Comparison of ENCODE assay signal across 13 cellular contexts in genomic region chr1:31923905-31924304, GRCh38. TPM values are rescaled to one million over a fixed set of nuclear protein-coding genes. Genes with fewer than 3 reads are reported as not detected.
A peak's percentile ranks its signal among the peaks of the same experiment; 100 is the strongest.
DNase-seq lines count a peak whose midpoint lies in the region; ATAC-seq and TF ChIP-seq lines count a peak whose summit lies in the region.
"Had no signal": no experiment of that assay in that cellular context is flagged by ENCODE, and none has a peak within 500 bp of the region (broad histone marks: within the 10 kb centered on the region; RNA-seq: fewer than 3 reads in every experiment).

No MANE protein-coding gene starts in this region.

- H3K9me3 Mint-ChIP-seq in IgD-negative memory B cell, result peaks cover 0 to 3% (median 0%) of the 10 kb centered on the region in 3 donors
- no peaks in the 10 kb centered on the region for H3K9me3 Mint-ChIP-seq in activated CD8-positive, alpha-beta T cell treated with anti-CD3 and anti-CD28 coated beads, Interleukin-2, amount 10 ng/mL, durations not matched to agents 7 days and 5 days (ENCODE audit: insufficient read depth)

- H3K4me1 ChIP-seq in heart left ventricle (peaks cover 16 to 88% (median 59%) of the 10 kb centered on the region in 12 donors), spleen (peaks cover 63 to 96% (median 84%) of the 10 kb centered on the region in 6 donors), ascending aorta (peaks cover 6 to 50% of the 10 kb centered on the region in 2 donors)

- H3K4me3 ChIP-seq in heart left ventricle (no peak overlapping the region), spleen (peak overlapping the region in 1 of 8 donors; percentile 33), ascending aorta (no peak overlapping the region)
- H3K4me3 ChIP-seq: upper lobe of left lung had no signal

- 49 to 54% (median 53%) methylated on average over 2 of the region's 2 CpGs for WGBS in heart left ventricle, 4 donors
- whole genome bisulfite sequencing in spleen, 5 donors, result 57 to 74% (median 69%) methylated on average over 2 of the region's 2 CpGs

- peaks cover 58% of the 10 kb centered on the region in 3 donors for H3K4me1 Mint-ChIP-seq in IgD-negative memory B cell
- H3K4me1 Mint-ChIP-seq in activated CD8-positive, alpha-beta T cell treated with anti-CD3 and anti-CD28 coated beads, Interleukin-2, amount 10 ng/mL, durations not matched to agents 7 days and 5 days (ENCODE audit: low read depth), result peaks cover 78% of the 10 kb centered on the region

- peaks cover 5% of the 10 kb centered on the region for H3K36me3 Mint-ChIP-seq in IgD-negative memory B cell
- peaks cover 56% of the 10 kb centered on the region for H3K36me3 Mint-ChIP-seq in activated CD8-positive, alpha-beta T cell treated with anti-CD3 and anti-CD28 coated beads, Interleukin-2, amount 10 ng/mL, durations not matched to agents 7 days and 5 days (ENCODE audit: low read depth)

- TF ChIP-seq POLR2A in heart left ventricle (IDR thresholded peaks at IDR 0.05) (no peak), spleen (IDR thresholded peaks at IDR 0.05) (no peak)

- ATAC-seq in activated CD8-positive, alpha-beta T cell treated with anti-CD3 and anti-CD28 coated beads, Interleukin-2, amount 10 ng/mL, durations not matched to agents 7 days and 5 days, result no peak
- peak in 3 of 4 donors; percentile 19 to 54 (median 28) for ATAC-seq in heart left ventricle
- no peak for ATAC-seq in HG02678 (IDR thresholded peaks at IDR 0.05; ENCODE audit: unreplicated experiment)
- no peak for ATAC-seq in GM21367 (IDR thresholded peaks at IDR 0.05; ENCODE audit: unreplicated experiment)
- ATAC-seq: activated CD4-positive, CD25-positive, alpha-beta regulatory T cell treated with anti-CD3 and anti-CD28 coated beads, Interleukin-2, amount 50 U/mL, for 24 hours had no signal

- H3K27ac Mint-ChIP-seq in IgD-negative memory B cell, result peak overlapping the region; percentile 5 to 57 (median 39)
- peak overlapping the region; percentile 59 for H3K27ac Mint-ChIP-seq in activated CD8-positive, alpha-beta T cell treated with anti-CD3 and anti-CD28 coated beads, Interleukin-2, amount 10 ng/mL, durations not matched to agents 7 days and 5 days

- CTCF ChIA-PET in activated CD8-positive, alpha-beta T cell treated with anti-CD3 and anti-CD28 coated beads, Interleukin-2, amount 10 ng/mL, durations not matched to agents 7 days and 5 days (lab: Charles Lee), result interaction anchor here (0.7 to 4.2 kb wide), 9 partner anchors 9 to 102 kb away, joined by 3 to 26 read pairs (median 4); partner anchors contain the start of gene PTP4A2

- H3K27me3 Mint-ChIP-seq in IgD-negative memory B cell, result no peaks in the 10 kb centered on the region
- no peaks in the 10 kb centered on the region for H3K27me3 Mint-ChIP-seq in activated CD8-positive, alpha-beta T cell treated with anti-CD3 and anti-CD28 coated beads, Interleukin-2, amount 10 ng/mL, durations not matched to agents 7 days and 5 days (ENCODE audit: low read depth)

- TF ChIP-seq CTCF in heart left ventricle (IDR thresholded peaks at IDR 0.05) (no peak), spleen (IDR thresholded peaks at IDR 0.05 in 8 of 11, conservative IDR thresholded peaks at IDR 0.05 in 3 of 11) (no peak), ascending aorta (IDR thresholded peaks at IDR 0.05) (no peak)

- H3K27ac ChIP-seq in heart left ventricle (peak overlapping the region in 2 of 12 donors; percentile 8 to 100), spleen (peak overlapping the region in 6 of 8 donors; percentile 17 to 99 (median 96)), ascending aorta (no peak overlapping the region)

- DNase-seq in activated CD8-positive, alpha-beta T cell treated with anti-CD3 and anti-CD28 coated beads, Interleukin-2, amount 10 ng/mL, durations not matched to agents 7 days and 5 days, result no peak
- DNase-seq in heart left ventricle (no peak), spleen (no peak), ascending aorta (ENCODE audit: low spot score in 2 of 2) (no peak)
- DNase-seq: islet precursor cell; Kasumi-1; NCI-H446; stimulated activated CD4-positive, alpha-beta T cell treated with anti-CD3 and anti-CD28 coated beads, Interleukin-4, amount 100 ng/mL, for 1 hour; upper lobe of left lung had no signal

- intact Hi-C loops in heart left ventricle (cut with DNase I), result no loop called here
- intact Hi-C loops in spleen (cut with DNase I; ENCODE audit: low total_unique reads), result no loop called here
- intact Hi-C loops in ascending aorta (cut with DNase I), result loop anchor here (5.0 kb wide), 1 partner anchor 33 kb away; no protein-coding TSS in a partner anchor

- no peaks in the 10 kb centered on the region for H3K27me3 ChIP-seq in heart left ventricle
- H3K27me3 ChIP-seq in spleen (replicated peaks in 1 of 7), result no peaks in the 10 kb centered on the region
- no peaks in the 10 kb centered on the region for H3K27me3 ChIP-seq in ascending aorta
- H3K27me3 ChIP-seq: upper lobe of left lung had no signal

- H3K36me3 ChIP-seq in heart left ventricle (peaks cover 0 to 9% (median under 1%) of the 10 kb centered on the region in 9 donors), spleen (peaks cover 0 to 9% (median 3%) of the 10 kb centered on the region in 6 donors), ascending aorta (peaks cover 0 to under 1% of the 10 kb centered on the region in 2 donors)

- H3K4me3 Mint-ChIP-seq in IgD-negative memory B cell, result peak overlapping the region in 3 of 4 donors; percentile 12 to 87 (median 70)
- H3K4me3 Mint-ChIP-seq in activated CD8-positive, alpha-beta T cell treated with anti-CD3 and anti-CD28 coated beads, Interleukin-2, amount 10 ng/mL, durations not matched to agents 7 days and 5 days, result peak overlapping the region; percentile 37

- H3K9me3 ChIP-seq in heart left ventricle (peaks cover 0 to 7% (median 0%) of the 10 kb centered on the region in 12 donors), spleen (peaks cover 0 to 5% (median 0%) of the 10 kb centered on the region in 8 donors), ascending aorta (peaks cover 0 to 4% of the 10 kb centered on the region in 2 donors)
- H3K9me3 ChIP-seq: upper lobe of left lung had no signal

- POLR2A ChIA-PET in activated CD8-positive, alpha-beta T cell treated with anti-CD3 and anti-CD28 coated beads, Interleukin-2, amount 10 ng/mL, durations not matched to agents 7 days and 5 days (lab: Charles Lee), result interaction anchor here (1.0 to 1.8 kb wide), 7 partner anchors 9 to 86 kb away, joined by 3 to 6 read pairs (median 5); partner anchors contain the start of gene PTP4A2

RNA-seq across cellular contexts. Expression of gene PTP4A2, which starts 14.3 kb away (rescaled TPM):
- polyA plus RNA-seq in IgD-negative memory B cell (216 TPM), heart left ventricle (100 to 1,000 TPM in 1 of 2 donors, 10 to 100 TPM in 1; 74.4 to 290 TPM), spleen (100 to 1,000 TPM in 1 of 3 donors, 10 to 100 TPM in 2; 72.9 to 111 (median 94.2) TPM)
- total RNA-seq in activated CD8-positive, alpha-beta T cell treated with anti-CD3 and anti-CD28 coated beads, Interleukin-2, amount 10 ng/mL, durations not matched to agents 7 days and 5 days, result 100 to 1,000 TPM; 409 to 419 TPM
- total RNA-seq in heart left ventricle (100 to 1,000 TPM; 217 to 354 (median 242) TPM), spleen (100 to 1,000 TPM; 201 to 300 (median 254) TPM), ascending aorta (174 TPM)

Comparison
In these comparisons a context has a peak if more than half of its experiments do, and no peak if none do; other contexts are left out.
1. ATAC-seq: peak in heart left ventricle (3 of 4); none in activated CD8-positive, alpha-beta T cell treated with anti-CD3 and anti-CD28 coated beads, Interleukin-2, amount 10 ng/mL, durations not matched to agents 7 days and 5 days (single experiment), HG02678 (single experiment) and GM21367 (single experiment).
2. H3K27ac ChIP-seq: peak in spleen (6 of 8); none in ascending aorta (0 of 2).